1 cellular context compared by ENCODE assay signal in the genomic region with DNA sequence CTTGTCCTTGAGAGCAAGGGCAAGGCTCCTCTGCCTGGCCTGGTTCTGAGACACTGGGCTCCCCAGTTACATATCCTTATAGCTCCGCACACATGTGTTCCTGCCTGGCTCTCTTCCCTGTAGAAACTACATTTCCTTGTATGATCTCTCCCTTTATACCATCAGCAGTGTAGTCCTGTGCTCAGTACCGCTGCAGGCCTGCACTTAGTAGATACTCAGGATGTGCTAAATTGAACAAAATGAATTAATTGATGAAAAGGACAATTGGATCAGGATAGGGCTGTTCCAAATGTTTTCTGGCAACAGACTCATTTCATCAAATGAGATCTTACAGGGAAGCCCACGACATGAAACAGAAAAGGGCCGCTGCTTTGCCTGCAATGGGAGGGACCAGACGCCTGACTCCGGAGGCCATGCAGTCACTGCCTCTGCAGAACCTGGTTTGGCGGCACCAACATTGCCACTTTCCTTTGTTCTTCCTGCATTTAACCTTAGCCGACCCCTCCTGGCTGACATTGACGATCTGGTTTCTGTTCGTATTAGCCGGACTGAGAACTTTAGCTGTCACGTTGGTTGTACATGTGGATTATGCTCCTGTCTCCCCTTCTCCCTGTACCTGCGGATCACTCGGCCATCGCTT.
TF ChIP-seq lines count a peak whose summit lies in the region.

No MANE protein-coding gene starts in this region.

TF ChIP-seq in GM23338, 12 proteins besides CTCF, POLR2A, EP300 and RAD21 (continued from another document):
- no peak for TF ChIP-seq ZNF462 (CRISPR knock-in tag; IDR thresholded peaks at IDR 0.05)
TF ChIP-seq in GM23338: peak in this region for 0.
